In the genomic region with DNA sequence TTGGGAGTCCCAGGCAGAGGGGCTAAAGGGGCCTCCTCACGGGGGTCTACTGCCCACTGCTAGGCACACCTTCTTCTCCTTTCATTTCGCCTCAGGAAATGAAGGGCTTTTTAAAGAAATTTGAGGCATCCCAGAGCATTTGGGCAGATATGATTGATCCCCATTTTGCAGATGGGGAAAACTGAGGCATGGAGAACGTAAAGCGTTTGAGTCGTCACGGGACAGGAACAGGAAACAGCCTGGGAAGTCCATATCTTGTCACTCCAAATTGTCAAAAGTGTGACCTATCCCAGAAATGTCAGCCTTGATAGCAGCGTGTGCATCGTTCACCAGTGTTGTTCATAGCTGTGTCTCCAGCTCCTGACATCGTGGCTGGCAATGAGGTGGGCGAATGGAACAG, we compare ENCODE assay signal across 19 cellular contexts.
DNase-seq lines count a peak whose midpoint lies in the region; ATAC-seq, FAIRE-seq and TF ChIP-seq lines count a peak whose summit lies in the region.
"Had no signal": no experiment of that assay in that cellular context is flagged by ENCODE, and none has a peak within 500 bp of the region (broad histone marks: within the 10 kb centered on the region; RNA-seq: fewer than 3 reads in every experiment).

No MANE protein-coding gene starts in this region.

- no peak for TF ChIP-seq POLR2A in IMR-90 (IDR thresholded peaks at IDR 0.05; ENCODE audit: low read depth, low read length)

- no peak overlapping the region for H2BK20ac ChIP-seq in IMR-90 (ENCODE audit: low read depth, low read length)

- no peak overlapping the region for H3K4me2 ChIP-seq in IMR-90 (ENCODE audit: low read depth, low read length)
- H3K4me2 ChIP-seq in mammary epithelial cell (ENCODE audit: insufficient read depth, low read depth, low read length) = peak overlapping the region; percentile 58

- H3K4ac ChIP-seq in IMR-90 (ENCODE audit: low read depth, low read length) = peak overlapping the region; percentile 22; the same call in 1 of the 2 replicates

- TF ChIP-seq RAD21 in IMR-90 (IDR thresholded peaks at IDR 0.05; ENCODE audit: low read length) = no peak

- no peak overlapping the region for H4K5ac ChIP-seq in IMR-90 (ENCODE audit: low read depth, low read length)

- H3K23ac ChIP-seq in IMR-90 (ENCODE audit: low read depth, low read length) = no peak overlapping the region

- no peak overlapping the region for H3K9ac ChIP-seq in IMR-90 (ENCODE audit: low read depth, low read length)
- H3K9ac ChIP-seq in mammary epithelial cell (ENCODE audit: insufficient read depth, low read length) = no peak overlapping the region
- H3K9ac ChIP-seq in subcutaneous abdominal adipose tissue (ENCODE audit: low read length in 5 of 5) = no peak overlapping the region
- H3K9ac ChIP-seq: parathyroid adenoma had no signal

- H3K14ac ChIP-seq in IMR-90 (replicated peaks; ENCODE audit: low read depth, low read length) = peak overlapping the region; percentile 25; the same call in 1 of the 2 replicates

- H4K91ac ChIP-seq in IMR-90 (ENCODE audit: insufficient read depth, low read depth, low read length) = no peak overlapping the region

- in situ Hi-C loops in IMR-90 (cut with MboI; ENCODE audit: low sequenced_read_pairs) = no loop called here
- in situ Hi-C loops in mammary epithelial cell (cut with MboI; ENCODE audit: low sequenced_read_pairs in 2 of 2) = no loop called here

- dilution Hi-C loops in IMR-90 (cut with HindIII; ENCODE audit: low sequenced_read_pairs, unreplicated experiment) (no loop called here), mammary epithelial cell (cut with HindIII; ENCODE audit: low sequenced_read_pairs) (no loop called here)

- no peak overlapping the region for H2BK120ac ChIP-seq in IMR-90 (ENCODE audit: low read depth, low read length)

- TF ChIP-seq CTCF in IMR-90 (conservative IDR thresholded peaks at IDR 0.05; ENCODE audit: low read depth, low read length) = no peak
- TF ChIP-seq CTCF in mammary epithelial cell (conservative IDR thresholded peaks at IDR 0.05 in 1 of 2, IDR thresholded peaks at IDR 0.05 in 1 of 2; ENCODE audit: extremely low read depth in 1 of 2, insufficient read depth in 1 of 2, low read depth in 1 of 2, low read length in 2 of 2) = no peak
- TF ChIP-seq CTCF in D721Med (IDR thresholded peaks at IDR 0.05; ENCODE audit: insufficient read depth, missing control alignments) = no peak

- H2BK5ac ChIP-seq in IMR-90 (ENCODE audit: low read depth, low read length, poor library complexity, severe bottlenecking) = no peak overlapping the region

- DNase-seq in IMR-90 (no peak), mammary epithelial cell (no peak), hippocampal formation (lab: John Stamatoyannopoulos, UW) (no peak), D721Med (ENCODE audit: insufficient read length, low spot score) (no peak), MG63 (no peak)
- DNase-seq: activated B cell treated with CpG ODN at 0.5 μM for 24 hours; activated CD8-positive, alpha-beta memory T cell treated with anti-CD3 and anti-CD28 coated beads, Interleukin-2, amount 10 ng/mL, durations not matched to agents 7 days and 5 days; amniotic stem cell; H7; kidney glomerular epithelial cell; NCI-H1436; SIG-M5; stimulated activated naive CD8-positive, alpha-beta T cell treated with anti-CD3 and anti-CD28 coated beads, Interleukin-15, Interleukin-2, amounts not matched to agents 100 U/mL and 50 U/mL, for 24 hours; T-helper 2 cell had no signal

- no peak overlapping the region for H3K56ac ChIP-seq in IMR-90 (ENCODE audit: extremely low read depth, insufficient read depth, low read length)

- H3K9me3 ChIP-seq in IMR-90 (ENCODE audit: control insufficient read depth, insufficient read depth, low read length) = no peaks in the 10 kb centered on the region
- no peaks in the 10 kb centered on the region for H3K9me3 ChIP-seq in mammary epithelial cell (replicated peaks; ENCODE audit: insufficient read depth, low read length)
- no peaks in the 10 kb centered on the region for H3K9me3 ChIP-seq in mesodermal cell (ENCODE audit: control insufficient read depth, low read length)
- H3K9me3 ChIP-seq in subcutaneous abdominal adipose tissue (ENCODE audit: control insufficient read depth in 5 of 5, low read length in 5 of 5) = no peaks in the 10 kb centered on the region
- no peaks in the 10 kb centered on the region for H3K9me3 ChIP-seq in MG63

- H4K20me1 ChIP-seq in IMR-90 (ENCODE audit: insufficient read depth, low read length) (peaks cover 75% of the 10 kb centered on the region), mammary epithelial cell (ENCODE audit: insufficient read depth, low read length) (no peaks in the 10 kb centered on the region)

- ATAC-seq in IMR-90 (ENCODE audit: low read depth) (no peak), GM18861 (IDR thresholded peaks at IDR 0.05; ENCODE audit: unreplicated experiment) (no peak)
- ATAC-seq: activated CD8-positive, alpha-beta memory T cell treated with anti-CD3 and anti-CD28 coated beads, Interleukin-2, amount 10 ng/mL, durations not matched to agents 7 days and 5 days; stimulated activated naive CD8-positive, alpha-beta T cell treated with anti-CD3 and anti-CD28 coated beads, Interleukin-15, Interleukin-2, amounts not matched to agents 100 U/mL and 50 U/mL, for 24 hours had no signal

- WGBS in IMR-90 (ENCODE audit: extremely low coverage in 2 of 2, insufficient read length in 1 of 2), 2 experiments = 91% methylated on average over 9 of the region's 10 CpGs; no CpG with 5 or more reads in 1 of the 2 experiments
- WGBS in mammary epithelial cell (ENCODE audit: low coverage, missing lambda C conversion rate) = 61% methylated on average over 10 of the region's 10 CpGs
- 98% methylated on average over 7 to 9 of the region's 10 CpGs for WGBS in mesodermal cell (ENCODE audit: insufficient coverage in 2 of 2), 2 experiments

- no TSS peak for BruUV-seq in IMR-90 (replicated peaks; lab: Mats Ljungman, UMichigan)
- BruUV-seq in mammary epithelial cell (replicated peaks; lab: Mats Ljungman, UMichigan) = no TSS peak

- no peak overlapping the region for H4K8ac ChIP-seq in IMR-90 (ENCODE audit: low read depth in 2 of 2, low read length in 2 of 2)

- no peak overlapping the region for H2AK9ac ChIP-seq in IMR-90 (replicated peaks; ENCODE audit: low read depth, low read length, poor library complexity)

- H2AFZ ChIP-seq in IMR-90 (replicated peaks; ENCODE audit: low read length, poor library complexity) (no peak overlapping the region), mammary epithelial cell (ENCODE audit: low read depth, low read length) (no peak overlapping the region)
- H2AFZ ChIP-seq: hepatocyte, parathyroid adenoma had no signal

- H3K27me3 ChIP-seq in IMR-90 (ENCODE audit: control insufficient read depth, insufficient read depth, low read length) (no peaks in the 10 kb centered on the region), mammary epithelial cell (ENCODE audit: insufficient read depth, low read length) (no peaks in the 10 kb centered on the region), subcutaneous abdominal adipose tissue (ENCODE audit: control insufficient read depth in 5 of 5, insufficient read depth in 4 of 5, low read length in 5 of 5) (no peaks in the 10 kb centered on the region), MG63 (no peaks in the 10 kb centered on the region)
- H3K27me3 ChIP-seq: hepatocyte had no signal

- H3K9me1 ChIP-seq in IMR-90 (ENCODE audit: insufficient read depth, low read length) = peaks cover 42% of the 10 kb centered on the region

- peaks cover 98% of the 10 kb centered on the region for H3K79me2 ChIP-seq in mammary epithelial cell (ENCODE audit: insufficient read depth, low read length)

- H3K4me1 ChIP-seq in IMR-90 (ENCODE audit: control insufficient read depth, insufficient read depth, low read length) (peaks cover 27% of the 10 kb centered on the region), mammary epithelial cell (ENCODE audit: insufficient read depth, low read length) (peaks cover 60% of the 10 kb centered on the region), mesodermal cell (ENCODE audit: control insufficient read depth, insufficient read depth, low read length, poor library complexity, severe bottlenecking) (peaks cover 39% of the 10 kb centered on the region), subcutaneous abdominal adipose tissue (ENCODE audit: control insufficient read depth in 5 of 5, insufficient read depth in 5 of 5, low read length in 5 of 5) (peaks cover 16 to 91% (median 64%) of the 10 kb centered on the region in 5 donors)

- H2BK15ac ChIP-seq in IMR-90 (ENCODE audit: low read depth, low read length) = no peak overlapping the region

- no peak overlapping the region for H3K18ac ChIP-seq in IMR-90 (ENCODE audit: low read depth, low read length)

- H3K36me3 ChIP-seq in IMR-90 (ENCODE audit: control insufficient read depth, insufficient read depth, low read length) (peaks cover 2% of the 10 kb centered on the region; the same call in 1 of the 2 replicates), mammary epithelial cell (ENCODE audit: insufficient read depth, low read length) (no peaks in the 10 kb centered on the region), mesodermal cell (ENCODE audit: control insufficient read depth, insufficient read depth, low read length) (peaks cover 23% of the 10 kb centered on the region), subcutaneous abdominal adipose tissue (ENCODE audit: control insufficient read depth in 5 of 5, insufficient read depth in 5 of 5, low read length in 5 of 5) (peaks cover 0 to 3% (median 0%) of the 10 kb centered on the region in 5 donors), MG63 (no peaks in the 10 kb centered on the region; the same call in 1 of the 2 replicates)

- H3K4me3 ChIP-seq in IMR-90 (ENCODE audit: insufficient read depth, low read depth, low read length) (no peak overlapping the region), mammary epithelial cell (replicated peaks in 1 of 3; ENCODE audit: insufficient read depth in 1 of 3, low read depth in 2 of 3, low read length in 3 of 3) (no peak overlapping the region), mesodermal cell (ENCODE audit: extremely low read depth, insufficient read depth, low read length, poor library complexity, severe bottlenecking) (no peak overlapping the region), subcutaneous abdominal adipose tissue (ENCODE audit: low read depth in 1 of 5, low read length in 5 of 5) (no peak overlapping the region), MG63 (no peak overlapping the region)
- H3K4me3 ChIP-seq: hepatocyte had no signal

- peaks cover 27 to 88% of the 10 kb centered on the region in 2 experiments; a peak in 3 of 4 replicates for H3K79me1 ChIP-seq in IMR-90 (ENCODE audit: low read depth in 1 of 2, low read length in 2 of 2)

- FAIRE-seq in D721Med (lab: Jason Lieb, UNC) = no peak

- H2AK5ac ChIP-seq in IMR-90 (ENCODE audit: low read depth, low read length) = no peak overlapping the region

- intact Hi-C loops in IMR-90 (cut with micrococcal nuclease) = no loop called here
- intact Hi-C loops in mammary epithelial cell (cut with micrococcal nuclease) = no loop called here

- POLR2A ChIA-PET in IMR-90 (lab: Charles Lee; ENCODE audit: unreplicated experiment) = no interaction called here

- H3K27ac ChIP-seq in IMR-90 (ENCODE audit: insufficient read depth, low read length) = no peak overlapping the region
- H3K27ac ChIP-seq in mammary epithelial cell (ENCODE audit: insufficient read depth, low read depth, low read length) = no peak overlapping the region
- H3K27ac ChIP-seq in mesodermal cell (ENCODE audit: low read depth, low read length, severe bottlenecking) = peak overlapping the region; percentile 10
- H3K27ac ChIP-seq in subcutaneous abdominal adipose tissue (ENCODE audit: low read depth, low read length) = peak overlapping the region; percentile 86
- H3K27ac ChIP-seq: parathyroid adenoma had no signal

- CTCF ChIA-PET in IMR-90 (lab: Yijun Ruan, JAX) = no interaction called here
- CTCF ChIA-PET in mammary epithelial cell (lab: Charles Lee; ENCODE audit: low non-redundant PET) = interaction anchor here (0.7 kb wide), 1 partner anchor 50 kb away, joined by 5 read pairs; no protein-coding TSS in a partner anchor

Comparison
In these comparisons a context has a peak if more than half of its experiments do, and no peak if none do; other contexts are left out.
1. H3K27ac ChIP-seq: peak in mesodermal cell (single experiment) and subcutaneous abdominal adipose tissue (single experiment); none in IMR-90 (single experiment) and mammary epithelial cell (single experiment).